In genomic region chr3:128994173-128994512, GRCh38 we compare ENCODE assay signal across 8 cellular contexts. TPM values are rescaled to one million over a fixed set of nuclear protein-coding genes. Genes with fewer than 3 reads are reported as not detected.
DNase-seq lines count a peak whose midpoint lies in the region; ATAC-seq, FAIRE-seq and TF ChIP-seq lines count a peak whose summit lies in the region.

No MANE protein-coding gene starts in this region.

- no peak for ATAC-seq in heart left ventricle
- ATAC-seq in Right ventricle myocardium inferior = no peak
- ATAC-seq in K562 = no peak
- ATAC-seq in GM21367 (IDR thresholded peaks at IDR 0.05; ENCODE audit: unreplicated experiment) = no peak
- ATAC-seq in aorta (ENCODE audit: low FRiP score) = no peak

- DNase-seq in heart left ventricle = no peak
- DNase-seq in Right ventricle myocardium inferior (ENCODE audit: missing footprints) = no peak
- DNase-seq in K562 (ENCODE audit: extremely low read depth in 1 of 4, low spot score in 3 of 4) = no peak
- DNase-seq in glomerular visceral epithelial cell (ENCODE audit: extremely low spot score) = no peak
- no peak for DNase-seq in aorta

- no peak for TF ChIP-seq EP300 in K562 (IDR thresholded peaks at IDR 0.05; ENCODE audit: low read length)

- peak; percentile 23 for FAIRE-seq in K562 (lab: Jason Lieb, UNC)

- no peak overlapping the region for H3K9ac ChIP-seq in K562 (ENCODE audit: insufficient read depth in 1 of 2, low read depth in 2 of 2, low read length in 2 of 2)

- no peaks in the 10 kb centered on the region for H3K79me2 ChIP-seq in K562 (ENCODE audit: control insufficient read depth, insufficient read depth, low read length)

- 2 to 7% (median 3%) methylated on average over 9 to 13 of the region's 13 CpGs for WGBS in heart left ventricle, 4 donors
- 4% methylated on average over 10 of the region's 13 CpGs for WGBS in K562 (ENCODE audit: insufficient coverage, low coverage, missing lambda C conversion rate)
- WGBS in mesodermal cell (ENCODE audit: insufficient coverage in 2 of 2), 2 experiments = 6 to 9% methylated on average over 7 to 12 of the region's 13 CpGs
- WGBS in urinary bladder = 3% methylated on average over 13 of the region's 13 CpGs
- WGBS in aorta, 2 donors = 5 to 6% methylated on average over 9 to 13 of the region's 13 CpGs

- intact Hi-C loops in heart left ventricle (cut with DNase I) (no loop called here), Right ventricle myocardium inferior (cut with DNase I) (no loop called here), K562 (cut with micrococcal nuclease) (no loop called here), aorta (cut with DNase I) (loop anchor here in 1 of 2 donors (10.0 kb wide), 1 partner anchor 119 kb away; the partner anchor contains the start of gene ACAD9)

- TF ChIP-seq POLR2A in heart left ventricle (IDR thresholded peaks at IDR 0.05) = no peak
- no peak for TF ChIP-seq POLR2A in K562 (conservative IDR thresholded peaks at IDR 0.05)

- H3K27ac ChIP-seq in heart left ventricle (no peak overlapping the region), K562 (ENCODE audit: extremely low read depth, low read depth, low read length) (no peak overlapping the region), mesodermal cell (ENCODE audit: low read depth, low read length, severe bottlenecking) (no peak overlapping the region), urinary bladder (ENCODE audit: low read depth) (no peak overlapping the region), aorta (ENCODE audit: low read depth in 1 of 2, low read length in 2 of 2) (no peak overlapping the region)

- H3K4me3 ChIP-seq in heart left ventricle (peak overlapping the region in 11 of 12 donors; percentile 31 to 61 (median 51)), K562 (no peak overlapping the region), mesodermal cell (ENCODE audit: extremely low read depth, insufficient read depth, low read length, poor library complexity, severe bottlenecking) (peak overlapping the region; percentile 41), urinary bladder (ENCODE audit: low read depth, low read length) (peak overlapping the region; percentile 39), aorta (ENCODE audit: low read length in 2 of 2) (peak overlapping the region in 1 of 2 donors; percentile 44)

- BruUV-seq in K562 (replicated peaks; lab: Mats Ljungman, UMichigan) = no TSS peak

- in situ Hi-C loops in K562 (cut with MboI) = no loop called here

- H3K27me3 ChIP-seq in heart left ventricle (no peaks in the 10 kb centered on the region), K562 (ENCODE audit: control insufficient read depth in 2 of 2, insufficient read depth in 2 of 2, low read length in 2 of 2) (peaks cover 0 to 8% of the 10 kb centered on the region in 2 experiments; a peak in 2 of 5 replicates), aorta (ENCODE audit: control insufficient read depth in 1 of 2, insufficient read depth in 2 of 2, low read length in 1 of 2) (no peaks in the 10 kb centered on the region)

- CTCF ChIA-PET in K562 (lab: Yijun Ruan, JAX; ENCODE audit: low intra/inter-chr PET ratio) = no interaction called here

- H3K36me3 ChIP-seq in heart left ventricle (no peaks in the 10 kb centered on the region), K562 (ENCODE audit: control insufficient read depth, insufficient read depth, low read length) (no peaks in the 10 kb centered on the region), mesodermal cell (ENCODE audit: control insufficient read depth, insufficient read depth, low read length) (no peaks in the 10 kb centered on the region), urinary bladder (ENCODE audit: insufficient read depth) (no peaks in the 10 kb centered on the region), aorta (ENCODE audit: control insufficient read depth in 1 of 2, insufficient read depth in 2 of 2, low read length in 1 of 2) (no peaks in the 10 kb centered on the region)

- TF ChIP-seq CTCF in heart left ventricle (IDR thresholded peaks at IDR 0.05) (no peak), K562 (IDR thresholded peaks at IDR 0.05 in 2 of 3, conservative IDR thresholded peaks at IDR 0.05 in 1 of 3; ENCODE audit: insufficient read depth in 2 of 3, low read depth in 1 of 3, low read length in 3 of 3) (no peak)

- H3K9me1 ChIP-seq in K562 (ENCODE audit: control insufficient read depth, insufficient read depth, low read length) = no peaks in the 10 kb centered on the region

- H3K9me3 ChIP-seq in heart left ventricle (no peaks in the 10 kb centered on the region), K562 (replicated peaks; ENCODE audit: control insufficient read depth, insufficient read depth, low read depth, low read length) (no peaks in the 10 kb centered on the region), mesodermal cell (ENCODE audit: control insufficient read depth, low read length) (no peaks in the 10 kb centered on the region), aorta (ENCODE audit: control insufficient read depth, low read length) (no peaks in the 10 kb centered on the region)

- TF ChIP-seq RAD21 in K562 (CRISPR knock-in tag; conservative IDR thresholded peaks at IDR 0.05 in 1 of 2, IDR thresholded peaks at IDR 0.05 in 1 of 2) = no peak

- no peaks in the 10 kb centered on the region for H4K20me1 ChIP-seq in K562 (replicated peaks; ENCODE audit: control insufficient read depth, insufficient read depth, low read length)

- peak overlapping the region; percentile 62 for H2AFZ ChIP-seq in K562 (ENCODE audit: low read depth, low read length)

- H3K4me1 ChIP-seq in heart left ventricle (peaks cover 0 to 16% (median 11%) of the 10 kb centered on the region in 12 donors), K562 (replicated peaks in 1 of 2; ENCODE audit: control insufficient read depth in 2 of 2, insufficient read depth in 2 of 2, low read length in 2 of 2) (peaks cover 7 to 12% of the 10 kb centered on the region in 2 experiments; a peak in 4 of 5 replicates), mesodermal cell (ENCODE audit: control insufficient read depth, insufficient read depth, low read length, poor library complexity, severe bottlenecking) (no peaks in the 10 kb centered on the region), urinary bladder (ENCODE audit: insufficient read depth) (no peaks in the 10 kb centered on the region), aorta (ENCODE audit: control insufficient read depth in 1 of 2, insufficient read depth in 2 of 2, low read length in 2 of 2) (no peaks in the 10 kb centered on the region)

- POLR2A ChIA-PET in K562 (lab: Yijun Ruan, JAX) = interaction anchor here (0.5 to 1.2 kb wide), 3 partner anchors 22 to 264 kb away, joined by 3 to 6 read pairs (median 3); no protein-coding TSS in a partner anchor

- H3K4me2 ChIP-seq in K562 (ENCODE audit: insufficient read depth, low read length) = peak overlapping the region; percentile 60

RNA-seq across cellular contexts. Expression of gene CFAP92, which starts 0.3 kb away (rescaled TPM):
- total RNA-seq in heart left ventricle (1 to 10 TPM in 1 of 9 donors, under 1 TPM in 5, not detected in 3; 0.12 to 1.8 (median 0.47) TPM), Right ventricle myocardium inferior (0.49 TPM), K562 (2014; rRNA removed) (0.23 and 0.65 TPM in 2 replicates), K562 (2014; rRNA removed; fragmentation: Illumina TruSeq; extraction: Trizol) (0.45 and 0.62 TPM in 2 replicates), K562 (2015; rRNA removed; fragmentation: Illumina TruSeq; extraction: Trizol) (0.19 and 0.47 TPM in 2 replicates), K562 (2021) (0.27 and 0.81 TPM in 2 replicates), urinary bladder (1.9 TPM), aorta (1 to 10 TPM in 1 of 2 donors, under 1 TPM in 1; 0.62 to 1.2 TPM)
- polyA plus RNA-seq in heart left ventricle (under 1 TPM; 0.17 to 0.23 TPM), K562 (2011; rRNA removed) (0.05 and 0.06 TPM in 2 replicates), K562 (2014; fragmentation: Illumina TruSeq; extraction: Trizol) (0.14 and 0.36 TPM in 2 replicates), K562 (2014; fragmentation: Nextera tagmentation; extraction: Ambion mirVana) (under 1 TPM; 0.48 to 0.59 TPM), K562 (2014; rRNA removed) (0.23 and 0.36 TPM in 2 replicates), urinary bladder (0.62 TPM), aorta (not detected)
- total RNA-seq in K562 (2011; cell fraction: chromatin; rRNA removed; ENCODE audit: low replicate concordance) = 0.14 TPM in 1 of 2 replicates, not detected in the other
- total RNA-seq in K562 (2011; cell fraction: nucleolus; rRNA removed) = 0.13 TPM in 1 of 2 replicates, not detected in the other
- not detected in 2 replicates for total RNA-seq in K562 (2011; cell fraction: nucleoplasm; rRNA removed)
- polyA plus RNA-seq in K562 (2011; cell fraction: cytosol; rRNA removed) = 0.07 TPM in 1 of 2 replicates, not detected in the other
- 0.08 TPM in 1 of 2 replicates, not detected in the other for polyA plus RNA-seq in K562 (2011; cell fraction: nucleus; rRNA removed)
- polyA plus RNA-seq in K562 (2012) = 0.22 and 0.58 TPM in 2 replicates
- 0.15 TPM in 1 of 2 replicates, not detected in the other for polyA minus RNA-seq in K562 (2011; rRNA and poly(A)+ RNA removed)
- polyA minus RNA-seq in K562 (2011; cell fraction: cytosol; rRNA and poly(A)+ RNA removed) = not detected in 2 replicates
- polyA minus RNA-seq in K562 (2011; cell fraction: nucleus; rRNA and poly(A)+ RNA removed) = 0.22 TPM in 1 of 2 replicates, not detected in the other
- 1.4 TPM for polyA plus RNA-seq in mesodermal cell (2013, experiment 1 of 2)
- polyA plus RNA-seq in mesodermal cell (2013, experiment 2 of 2) = 1.6 TPM

RNA-seq across cellular contexts. Expression of gene EFCC1, which starts 7.0 kb away (rescaled TPM):
- 1 to 10 TPM in 8 of 9 donors, under 1 TPM in 1; 0.60 to 2.5 (median 1.7) TPM for total RNA-seq in heart left ventricle
- polyA plus RNA-seq in heart left ventricle = 1 to 10 TPM in 1 of 2 donors, under 1 TPM in 1; 0.91 to 1.1 TPM
- total RNA-seq in Right ventricle myocardium inferior = 2.3 TPM
- total RNA-seq in K562 (2011; cell fraction: chromatin; rRNA removed; ENCODE audit: low replicate concordance) = not detected in 2 replicates
- not detected in 2 replicates for total RNA-seq in K562 (2011; cell fraction: nucleolus; rRNA removed)
- total RNA-seq in K562 (2011; cell fraction: nucleoplasm; rRNA removed) = not detected in 2 replicates
- total RNA-seq in K562 (2014; rRNA removed) = not detected in 2 replicates
- not detected in 2 replicates for total RNA-seq in K562 (2014; rRNA removed; fragmentation: Illumina TruSeq; extraction: Trizol)
- total RNA-seq in K562 (2015; rRNA removed; fragmentation: Illumina TruSeq; extraction: Trizol) = not detected in 2 replicates
- 0.07 TPM in 1 of 2 replicates, not detected in the other for total RNA-seq in K562 (2021)
- polyA plus RNA-seq in K562 (2011; rRNA removed) = not detected in 2 replicates
- not detected in 2 replicates for polyA plus RNA-seq in K562 (2011; cell fraction: cytosol; rRNA removed)
- not detected in 2 replicates for polyA plus RNA-seq in K562 (2011; cell fraction: nucleus; rRNA removed)
- polyA plus RNA-seq in K562 (2012) = not detected in 2 replicates
- not detected in 2 replicates for polyA plus RNA-seq in K562 (2014; fragmentation: Illumina TruSeq; extraction: Trizol)
- polyA plus RNA-seq in K562 (2014; fragmentation: Nextera tagmentation; extraction: Ambion mirVana) = not detected
- polyA plus RNA-seq in K562 (2014; rRNA removed) = not detected in 2 replicates
- not detected in 2 replicates for polyA minus RNA-seq in K562 (2011; rRNA and poly(A)+ RNA removed)
- not detected in 2 replicates for polyA minus RNA-seq in K562 (2011; cell fraction: cytosol; rRNA and poly(A)+ RNA removed)
- not detected in 2 replicates for polyA minus RNA-seq in K562 (2011; cell fraction: nucleus; rRNA and poly(A)+ RNA removed)
- polyA plus RNA-seq in mesodermal cell (2013, experiment 1 of 2) = 1.2 TPM
- polyA plus RNA-seq in mesodermal cell (2013, experiment 2 of 2) = 0.61 TPM
- 5.7 TPM for total RNA-seq in urinary bladder
- 4.3 TPM for polyA plus RNA-seq in urinary bladder
- total RNA-seq in aorta = 1 to 10 TPM; 1.5 to 3.1 TPM
- polyA plus RNA-seq in aorta = under 1 TPM; 0.13 to 0.50 TPM
